19 cellular contexts compared by ENCODE assay signal in the genomic region with DNA sequence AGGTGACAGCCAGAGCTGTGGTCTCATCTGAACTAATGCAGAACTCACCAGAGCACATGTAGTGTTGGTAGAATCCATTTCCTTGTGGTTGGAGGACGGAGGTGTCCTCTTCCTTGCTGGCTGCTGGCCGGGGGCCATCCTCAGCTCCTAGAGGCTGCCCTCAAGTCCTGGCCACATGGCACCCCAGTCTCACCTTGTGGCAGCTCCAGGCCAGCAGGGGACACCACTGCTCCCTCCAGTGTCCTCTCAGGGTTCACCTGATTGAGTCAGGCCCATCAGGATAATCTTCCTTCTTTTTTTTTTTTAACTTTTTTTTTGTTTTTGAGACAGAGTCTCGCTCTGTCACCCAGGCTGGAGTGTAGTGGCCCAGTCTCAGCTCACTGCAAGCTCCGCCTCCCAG. TPM values are rescaled to one million over a fixed set of nuclear protein-coding genes. Genes with fewer than 3 reads are reported as not detected.
DNase-seq lines count a peak whose midpoint lies in the region; ATAC-seq, FAIRE-seq and TF ChIP-seq lines count a peak whose summit lies in the region.
"Had no signal": no experiment of that assay in that cellular context is flagged by ENCODE, and none has a peak within 500 bp of the region (broad histone marks: within the 10 kb centered on the region; RNA-seq: fewer than 3 reads in every experiment).

No MANE protein-coding gene starts in this region.

- no peaks in the 10 kb centered on the region for H3K27me3 ChIP-seq in heart left ventricle
- H3K27me3 ChIP-seq in Loucy (ENCODE audit: insufficient read depth, low read length, poor library complexity, severe bottlenecking): no peaks in the 10 kb centered on the region
- no peaks in the 10 kb centered on the region for H3K27me3 ChIP-seq in small intestine (ENCODE audit: control insufficient read depth in 2 of 2, insufficient read depth in 2 of 2, low read length in 2 of 2)
- H3K27me3 ChIP-seq: gastrocnemius medialis, tibial artery had no signal

- TF ChIP-seq CTCF in heart left ventricle (IDR thresholded peaks at IDR 0.05) (peak in 9 of 12 donors; percentile 5 to 34 (median 21)), Loucy (conservative IDR thresholded peaks at IDR 0.05; ENCODE audit: low read length) (peak; percentile 45), epithelial cell of esophagus (IDR thresholded peaks at IDR 0.05; ENCODE audit: insufficient read depth, low read depth, low read length, missing control alignments) (peak; percentile 22), mucosa of descending colon (IDR thresholded peaks at IDR 0.05) (no peak)

- intact Hi-C loops in heart left ventricle (cut with DNase I) (no loop called here), left cardiac atrium (cut with DNase I) (no loop called here), mucosa of descending colon (cut with DNase I, micrococcal nuclease) (no loop called here)

- no peaks in the 10 kb centered on the region for H3F3A ChIP-seq in Loucy (ENCODE audit: low read depth)

- H3K79me2 ChIP-seq in Loucy (ENCODE audit: insufficient read depth, low read length): no peaks in the 10 kb centered on the region

- H3K4me2 ChIP-seq in Loucy (ENCODE audit: low read depth, low read length, poor library complexity, severe bottlenecking): no peak overlapping the region

- 77 to 93% (median 85%) methylated on average over 4 of the region's 4 CpGs for WGBS in heart left ventricle, 4 donors
- WGBS in small intestine, 3 donors: 77 to 86% (median 81%) methylated on average over 4 of the region's 4 CpGs

- H3K9ac ChIP-seq in Loucy (ENCODE audit: low read depth, low read length, poor library complexity, severe bottlenecking): no peak overlapping the region

- peaks cover 0 to 35% (median 8%) of the 10 kb centered on the region in 12 donors for H3K4me1 ChIP-seq in heart left ventricle
- no peaks in the 10 kb centered on the region for H3K4me1 ChIP-seq in Loucy (ENCODE audit: insufficient read depth, low read length, poor library complexity, severe bottlenecking)
- H3K4me1 ChIP-seq in small intestine (ENCODE audit: control insufficient read depth in 2 of 2, insufficient read depth in 1 of 2, low read depth in 1 of 2, low read length in 1 of 2): no peaks in the 10 kb centered on the region
- peaks cover 7% of the 10 kb centered on the region for H3K4me1 ChIP-seq in mucosa of descending colon (ENCODE audit: low read depth)
- H3K4me1 ChIP-seq: psoas muscle had no signal

- no peak for FAIRE-seq in small intestine (lab: Jason Lieb, UNC)

- no peaks in the 10 kb centered on the region for H3K36me3 ChIP-seq in heart left ventricle
- H3K36me3 ChIP-seq in Loucy (ENCODE audit: insufficient read depth, low read length): no peaks in the 10 kb centered on the region
- no peaks in the 10 kb centered on the region for H3K36me3 ChIP-seq in small intestine (ENCODE audit: control insufficient read depth in 2 of 2, insufficient read depth in 2 of 2, low read length in 2 of 2)
- no peaks in the 10 kb centered on the region for H3K36me3 ChIP-seq in mucosa of descending colon (ENCODE audit: low read depth)
- H3K36me3 ChIP-seq: gastrocnemius medialis, tibial artery had no signal

- H3K9me3 ChIP-seq in heart left ventricle (no peaks in the 10 kb centered on the region), Loucy (ENCODE audit: insufficient read depth, low read depth, low read length) (no peaks in the 10 kb centered on the region), small intestine (ENCODE audit: control insufficient read depth, low read depth) (no peaks in the 10 kb centered on the region), mucosa of descending colon (no peaks in the 10 kb centered on the region)
- H3K9me3 ChIP-seq: gastrocnemius medialis, psoas muscle, tibial artery had no signal

- ATAC-seq in heart left ventricle (no peak), left cardiac atrium (no peak), GM19455 (IDR thresholded peaks at IDR 0.05; ENCODE audit: unreplicated experiment) (no peak), mucosa of descending colon (no peak)
- ATAC-seq: gastrocnemius medialis, psoas muscle, T-cell had no signal

- no peak overlapping the region for H2AFZ ChIP-seq in Loucy (ENCODE audit: low read length)

- DNase-seq in heart left ventricle (no peak), left cardiac atrium (no peak), epithelial cell of esophagus (ENCODE audit: low read depth) (no peak), small intestine (peak; percentile 27), mucosa of descending colon (no peak), NCI-H128 (lab: John Stamatoyannopoulos, UW; ENCODE audit: unreplicated experiment) (no peak)
- DNase-seq: activated CD4-positive, CD25-positive, alpha-beta regulatory T cell treated with anti-CD3 and anti-CD28 coated beads, Interleukin-2, amount 50 U/mL, for 72 hours; activated T-cell treated with anti-CD3 and anti-CD28 coated beads, Interleukin-2, amount 50 U/mL, for 24 hours; DMS153; dorsolateral prefrontal cortex; gastrocnemius medialis; psoas muscle; T-cell; tibial artery had no signal

- H4K20me1 ChIP-seq in Loucy (ENCODE audit: insufficient read depth, low read length, poor library complexity, severe bottlenecking): no peaks in the 10 kb centered on the region

- H3K4me3 ChIP-seq in heart left ventricle (no peak overlapping the region), Loucy (ENCODE audit: low read length, poor library complexity, severe bottlenecking) (no peak overlapping the region), epithelial cell of esophagus (ENCODE audit: low read length) (no peak overlapping the region), small intestine (ENCODE audit: low read depth in 1 of 2, low read length in 2 of 2) (no peak overlapping the region), mucosa of descending colon (no peak overlapping the region)
- H3K4me3 ChIP-seq: dorsolateral prefrontal cortex, gastrocnemius medialis, psoas muscle, tibial artery had no signal

- no peak for TF ChIP-seq POLR2A in heart left ventricle (IDR thresholded peaks at IDR 0.05)

- no peaks in the 10 kb centered on the region for H3K9me2 ChIP-seq in Loucy (replicated peaks; ENCODE audit: low read depth, low read length)

- no peak overlapping the region for H3K27ac ChIP-seq in heart left ventricle
- no peak overlapping the region for H3K27ac ChIP-seq in small intestine (ENCODE audit: low read depth in 1 of 2, low read length in 1 of 2)
- H3K27ac ChIP-seq: dorsolateral prefrontal cortex, gastrocnemius medialis, HL-60, psoas muscle, tibial artery had no signal

RNA-seq across cellular contexts. Expression of a gene that starts 2.9 kb away (rescaled TPM):
- total RNA-seq in heart left ventricle (10 to 100 TPM in 2 of 9 donors, 1 to 10 TPM in 6, under 1 TPM in 1; 0.71 to 11.1 (median 5.6) TPM), left cardiac atrium (1 to 10 TPM; 4.8 to 7.5 TPM), mucosa of descending colon (1 to 10 TPM in 1 of 3 donors, under 1 TPM in 2; 0.32 to 1.4 (median 0.55) TPM)
- polyA plus RNA-seq in heart left ventricle (1 to 10 TPM; 1.7 to 4.3 TPM), small intestine (under 1 TPM in 1 of 3 donors, not detected in 2; 0.37 TPM)
- total RNA-seq: H4, M059J had no signal
